In the genomic region with DNA sequence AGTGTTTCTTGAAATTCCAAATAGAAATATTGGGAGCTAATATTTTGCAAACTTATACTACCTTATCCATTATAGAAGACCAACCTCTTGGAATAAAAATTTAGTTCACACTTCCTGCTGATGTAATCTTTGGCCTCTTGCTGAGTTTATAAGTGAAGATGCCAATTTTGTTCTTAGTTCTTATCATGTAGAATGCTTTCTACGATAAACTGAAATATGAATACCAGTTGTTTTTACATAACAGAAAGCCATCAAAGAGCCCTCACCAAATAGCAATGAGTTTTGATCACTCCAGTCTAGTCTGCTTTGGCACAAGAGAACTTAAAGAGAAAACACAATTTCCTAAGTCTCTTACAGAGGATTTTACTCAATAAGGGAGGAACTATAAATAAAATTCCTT, we compare ENCODE assay signal across 26 cellular contexts.
DNase-seq lines count a peak whose midpoint lies in the region; ATAC-seq, FAIRE-seq and TF ChIP-seq lines count a peak whose summit lies in the region.
"Had no signal": no experiment of that assay in that cellular context is flagged by ENCODE, and none has a peak within 500 bp of the region (broad histone marks: within the 10 kb centered on the region; RNA-seq: fewer than 3 reads in every experiment).

No MANE protein-coding gene starts in this region.

- DNase-seq in AG09309 (ENCODE audit: low read depth) (peak; percentile 21), GM23248 (no peak), SK-N-MC (ENCODE audit: low read depth, low spot score) (no peak), fibroblast of pulmonary artery (ENCODE audit: low read depth) (peak; percentile 21), immature natural killer cell (no peak), DMS153 (lab: John Stamatoyannopoulos, UW) (no peak), left lung (no peak), HTR-8/SVneo (ENCODE audit: insufficient read length, low spot score) (no peak)
- DNase-seq: AML-193; CD4-positive, alpha-beta T cell; DMS79; EL; GF-D8; Karpas-422; NCI-H1092; NCI-H1417 treated with DMSO at 0.1 percent for 48 hours; NCI-H1694 treated with DMSO at 0.1 percent for 48 hours; NCI-H2081; NCI-H2227 treated with DMSO at 0.1 percent for 48 hours; NCI-H510A treated with DMSO at 0.1 percent for 48 hours; NCI-H748 treated with DMSO at 0.1 percent for 48 hours; SJCRH30 had no signal

- peaks cover 0 to 9% (median 5%) of the 10 kb centered on the region in 6 donors for H3K9me3 Mint-ChIP-seq in immature natural killer cell

- peaks cover 11 to 40% of the 10 kb centered on the region in 2 donors for H3K4me1 Mint-ChIP-seq in immature natural killer cell

- no peaks in the 10 kb centered on the region for H3K27me3 ChIP-seq in GM23248 (replicated peaks; ENCODE audit: insufficient read depth)
- H3K27me3 ChIP-seq in left lung = no peaks in the 10 kb centered on the region
- H3K27me3 ChIP-seq: BLaER1 treated with 17β-estradiol and CSF1 and Interleukin-3, amounts not matched to agents 10 nM and 100 nM; SJCRH30 had no signal

- no peaks in the 10 kb centered on the region for H3F3A ChIP-seq in GM23248 (ENCODE audit: insufficient read depth)

- H3K9ac ChIP-seq in GM23248 (no peak overlapping the region), SK-N-MC (ENCODE audit: insufficient read length) (peak overlapping the region; percentile 55)
- H3K9ac ChIP-seq: BLaER1 treated with 17β-estradiol and CSF1 and Interleukin-3, amounts not matched to agents 10 nM and 100 nM had no signal

- peaks cover 7 to 20% (median 13%) of the 10 kb centered on the region in 3 donors for H3K36me3 Mint-ChIP-seq in immature natural killer cell

- H3K79me2 ChIP-seq in GM23248 (ENCODE audit: insufficient read depth) = peaks cover 13% of the 10 kb centered on the region; the same call in 1 of the 2 replicates

- FAIRE-seq in HTR-8/SVneo (lab: Jason Lieb, UNC) = no peak
- FAIRE-seq: GM12892, RCC 7860 had no signal

- WGBS in GM23248 (ENCODE audit: low coverage in 1 of 2, low lambda C conversion rate in 2 of 2, missing lambda C conversion rate in 2 of 2), 2 experiments = 39 to 68% methylated on average over 1 of the region's 1 CpG

- H3K36me3 ChIP-seq in GM23248 (ENCODE audit: low read depth) (0 out of 2 replicates have a peak, but pooled peaks cover 5% of the 10 kb centered on the region), SK-N-MC (ENCODE audit: insufficient read depth, low read length) (no peaks in the 10 kb centered on the region), left lung (no peaks in the 10 kb centered on the region)
- H3K36me3 ChIP-seq: HAP-1, SJCRH30 had no signal

- ATAC-seq in left lung = no peak

- no peaks in the 10 kb centered on the region for H3K9me3 ChIP-seq in GM23248 (ENCODE audit: low read depth)
- peaks cover 7% of the 10 kb centered on the region; the same call in 1 of the 2 replicates for H3K9me3 ChIP-seq in SK-N-MC (ENCODE audit: low read depth, low read length)
- peaks cover 0 to 15% of the 10 kb centered on the region in 2 donors for H3K9me3 ChIP-seq in left lung
- H3K9me3 ChIP-seq: SJCRH30 had no signal

- in situ Hi-C loops in GM23248 (cut with MboI) = no loop called here

- no peak overlapping the region for H3K27ac Mint-ChIP-seq in immature natural killer cell
- H3K27ac Mint-ChIP-seq: CD4-positive, alpha-beta T cell had no signal

- H3K27me3 Mint-ChIP-seq in immature natural killer cell (ENCODE audit: low read depth in 3 of 3) = no peaks in the 10 kb centered on the region
- H3K27me3 Mint-ChIP-seq: CD4-positive, alpha-beta T cell had no signal

- intact Hi-C loops in left lung (cut with DNase I) = no loop called here

- TF ChIP-seq CTCF in AG09309 (IDR thresholded peaks at IDR 0.05; ENCODE audit: control insufficient read depth, insufficient read depth, low read depth, low read length, missing control alignments) (no peak), fibroblast of pulmonary artery (IDR thresholded peaks at IDR 0.05; ENCODE audit: low read length, missing control alignments) (no peak), left lung (IDR thresholded peaks at IDR 0.05) (no peak)

- H3K4me3 Mint-ChIP-seq in immature natural killer cell = no peak overlapping the region
- H3K4me3 Mint-ChIP-seq: CD4-positive, alpha-beta T cell had no signal

- no peak overlapping the region for H3K4me3 ChIP-seq in AG09309 (ENCODE audit: control insufficient read depth, low read depth, low read length)
- no peak overlapping the region for H3K4me3 ChIP-seq in GM23248
- H3K4me3 ChIP-seq in SK-N-MC = peak overlapping the region; percentile 57
- H3K4me3 ChIP-seq in fibroblast of pulmonary artery (replicated peaks; ENCODE audit: low read depth, low read length) = no peak overlapping the region
- no peak overlapping the region for H3K4me3 ChIP-seq in left lung
- H3K4me3 ChIP-seq: BLaER1 treated with 17β-estradiol and CSF1 and Interleukin-3, amounts not matched to agents 10 nM and 100 nM; HAP-1; SJCRH30 had no signal

- H3K4me2 ChIP-seq in GM23248 (ENCODE audit: unreplicated experiment) = peak overlapping the region; percentile 24
- H3K4me2 ChIP-seq: BLaER1 treated with 17β-estradiol and CSF1 and Interleukin-3, amounts not matched to agents 10 nM and 100 nM had no signal

- H2AFZ ChIP-seq in GM23248 = peak overlapping the region; percentile 28; the same call in 1 of the 2 replicates

- H3K27ac ChIP-seq in GM23248 (no peak overlapping the region), SK-N-MC (peak overlapping the region; percentile 92), left lung (no peak overlapping the region)
- H3K27ac ChIP-seq: BLaER1 treated with 17β-estradiol and CSF1 and Interleukin-3, amounts not matched to agents 10 nM and 100 nM; SJCRH30 had no signal

- H3K4me1 ChIP-seq in GM23248 (ENCODE audit: insufficient read depth) (no peaks in the 10 kb centered on the region), left lung (peaks cover 0 to 3% of the 10 kb centered on the region in 2 donors)
- H3K4me1 ChIP-seq: BLaER1 treated with 17β-estradiol and CSF1 and Interleukin-3, amounts not matched to agents 10 nM and 100 nM; SJCRH30 had no signal

- no peaks in the 10 kb centered on the region for H4K20me1 ChIP-seq in GM23248 (ENCODE audit: insufficient read depth)
- H4K20me1 ChIP-seq: BLaER1 treated with 17β-estradiol and CSF1 and Interleukin-3, amounts not matched to agents 10 nM and 100 nM had no signal

- H3K9me2 ChIP-seq in GM23248 (ENCODE audit: insufficient read depth) = no peaks in the 10 kb centered on the region

Comparison
In these comparisons a context has a peak if more than half of its experiments do, and no peak if none do; other contexts are left out.
1. DNase-seq: peak in AG09309 (single experiment) and fibroblast of pulmonary artery (single experiment); none in GM23248 (single experiment), SK-N-MC (single experiment), immature natural killer cell (0 of 3), DMS153 (single experiment), left lung (0 of 2) and HTR-8/SVneo (single experiment).